In the genomic region with DNA sequence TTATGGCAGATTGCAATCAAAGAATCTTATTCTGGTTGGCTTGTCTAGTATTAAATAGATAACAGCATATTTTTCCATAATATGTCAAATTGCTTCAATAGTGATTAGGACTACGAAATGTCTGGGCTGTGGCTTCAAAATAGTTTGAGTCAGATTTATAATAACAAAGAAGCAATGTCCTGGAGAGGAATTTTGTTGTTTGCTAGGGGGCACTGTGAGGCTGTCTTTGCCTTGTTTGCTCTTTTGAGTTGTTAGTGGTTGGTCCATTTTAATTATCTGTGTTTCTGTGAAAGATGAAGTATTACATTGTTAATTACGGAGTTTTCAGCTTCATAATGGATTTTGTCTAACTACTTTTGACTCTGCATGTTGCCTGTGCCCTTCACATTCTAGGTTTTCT, we compare ENCODE assay signal across 13 cellular contexts.
DNase-seq lines count a peak whose midpoint lies in the region; TF ChIP-seq lines count a peak whose summit lies in the region.
"Had no signal": no experiment of that assay in that cellular context is flagged by ENCODE, and none has a peak within 500 bp of the region (broad histone marks: within the 10 kb centered on the region; RNA-seq: fewer than 3 reads in every experiment).

No MANE protein-coding gene starts in this region.

- H3K4me3 ChIP-seq in AG09309 (ENCODE audit: control insufficient read depth, low read depth, low read length) (no peak overlapping the region), mammary epithelial cell (replicated peaks in 1 of 3; ENCODE audit: insufficient read depth in 1 of 3, low read depth in 2 of 3, low read length in 3 of 3) (no peak overlapping the region), Karpas-422 (ENCODE audit: low read length) (no peak overlapping the region)
- no peak overlapping the region for H3K4me3 ChIP-seq in Jurkat, Clone E6-1 (ENCODE audit: low read length)
- H3K4me3 ChIP-seq: esophagus muscularis mucosa, transverse colon had no signal

- H3K4me2 ChIP-seq in mammary epithelial cell (ENCODE audit: insufficient read depth, low read depth, low read length) (no peak overlapping the region), Karpas-422 (ENCODE audit: low read depth, low read length, poor library complexity, severe bottlenecking) (no peak overlapping the region)

- H3K27me3 ChIP-seq in mammary epithelial cell (ENCODE audit: insufficient read depth, low read length) (no peaks in the 10 kb centered on the region), Karpas-422 (ENCODE audit: low read length) (no peaks in the 10 kb centered on the region)
- H3K27me3 ChIP-seq: esophagus muscularis mucosa, transverse colon had no signal

- H3K9me3 ChIP-seq in mammary epithelial cell (replicated peaks; ENCODE audit: insufficient read depth, low read length) (no peaks in the 10 kb centered on the region), Karpas-422 (ENCODE audit: low read length) (peaks cover 8% of the 10 kb centered on the region)
- H3K9me3 ChIP-seq: esophagus muscularis mucosa had no signal

- no TSS peak for BruUV-seq in mammary epithelial cell (replicated peaks; lab: Mats Ljungman, UMichigan)

- dilution Hi-C loops in mammary epithelial cell (cut with HindIII; ENCODE audit: low sequenced_read_pairs), result no loop called here

- H3K27ac ChIP-seq in mammary epithelial cell (ENCODE audit: insufficient read depth, low read depth, low read length) (no peak overlapping the region), Karpas-422 (ENCODE audit: low read length) (no peak overlapping the region)
- H3K27ac ChIP-seq: esophagus muscularis mucosa, transverse colon had no signal

- H3K9ac ChIP-seq in mammary epithelial cell (ENCODE audit: insufficient read depth, low read length) (no peak overlapping the region), Karpas-422 (ENCODE audit: low read length) (no peak overlapping the region)

- CTCF ChIA-PET in mammary epithelial cell (lab: Charles Lee; ENCODE audit: low non-redundant PET), result no interaction called here

- H3K79me2 ChIP-seq in mammary epithelial cell (ENCODE audit: insufficient read depth, low read length), result no peaks in the 10 kb centered on the region
- H3K79me2 ChIP-seq in Karpas-422 (ENCODE audit: low read length), result no peaks in the 10 kb centered on the region

- H3K9me2 ChIP-seq in Karpas-422 (replicated peaks; ENCODE audit: insufficient read depth, low read length), result no peaks in the 10 kb centered on the region

- peak; percentile 26 for TF ChIP-seq CTCF in AG09309 (IDR thresholded peaks at IDR 0.05; ENCODE audit: control insufficient read depth, insufficient read depth, low read depth, low read length, missing control alignments)
- TF ChIP-seq CTCF in mammary epithelial cell (conservative IDR thresholded peaks at IDR 0.05 in 1 of 2, IDR thresholded peaks at IDR 0.05 in 1 of 2; ENCODE audit: extremely low read depth in 1 of 2, insufficient read depth in 1 of 2, low read depth in 1 of 2, low read length in 2 of 2), result peak; percentile 23 to 43

- DNase-seq in AG09309 (ENCODE audit: low read depth) (no peak), mammary epithelial cell (peak; percentile 13), medulla oblongata (ENCODE audit: extremely low spot score) (peak; percentile 50), Karpas-422 (no peak), GM19240 (ENCODE audit: insufficient read length, low spot score) (no peak)
- DNase-seq in Jurkat, Clone E6-1 (ENCODE audit: low read depth, low spot score), result peak; percentile 3
- no peak for DNase-seq in stimulated activated CD4-positive, alpha-beta T cell treated with anti-CD3 and anti-CD28 coated beads, Interleukin-12 subunit alpha, Interleukin-12 subunit beta, amount 100 ng/mL, for 4 hours
- DNase-seq in stimulated activated CD4-positive, alpha-beta T cell treated with anti-CD3 and anti-CD28 coated beads, Interleukin-2, amount 100 ng/mL, for 24 hours, result no peak
- DNase-seq: activated CD4-positive, alpha-beta T cell treated with anti-CD3 and anti-CD28 coated beads for 1 hour; DMS79; stimulated activated CD4-positive, alpha-beta T cell treated with anti-CD3 and anti-CD28 coated beads, Interleukin-2, amount 100 ng/mL, for 48 hours; transverse colon had no signal

- WGBS in mammary epithelial cell (ENCODE audit: low coverage, missing lambda C conversion rate), result 40% methylated on average over 2 of the region's 2 CpGs

- in situ Hi-C loops in mammary epithelial cell (cut with MboI; ENCODE audit: low sequenced_read_pairs in 2 of 2), result no loop called here

- no peaks in the 10 kb centered on the region for H3K4me1 ChIP-seq in mammary epithelial cell (ENCODE audit: insufficient read depth, low read length)
- H3K4me1 ChIP-seq in Karpas-422 (ENCODE audit: low read length), result no peaks in the 10 kb centered on the region
- H3K4me1 ChIP-seq: esophagus muscularis mucosa, transverse colon had no signal

- H4K20me1 ChIP-seq in mammary epithelial cell (ENCODE audit: insufficient read depth, low read length) (no peaks in the 10 kb centered on the region), Karpas-422 (ENCODE audit: insufficient read depth, low read depth, low read length) (no peaks in the 10 kb centered on the region)

- H2AFZ ChIP-seq in mammary epithelial cell (ENCODE audit: low read depth, low read length) (no peak overlapping the region), Karpas-422 (ENCODE audit: low read length) (no peak overlapping the region)

- intact Hi-C loops in mammary epithelial cell (cut with micrococcal nuclease), result loop anchor here (2.0 to 10.0 kb wide), 2 partner anchors 223 to 599 kb away; no protein-coding TSS in a partner anchor

- H3K36me3 ChIP-seq in mammary epithelial cell (ENCODE audit: insufficient read depth, low read length) (no peaks in the 10 kb centered on the region), Karpas-422 (ENCODE audit: insufficient read depth, low read length) (no peaks in the 10 kb centered on the region)
- H3K36me3 ChIP-seq: esophagus muscularis mucosa, transverse colon had no signal

Comparison
In these comparisons a context has a peak if more than half of its experiments do, and no peak if none do; other contexts are left out.
1. DNase-seq: peak in Jurkat, Clone E6-1 (single experiment), mammary epithelial cell (single experiment) and medulla oblongata (single experiment); none in AG09309 (single experiment), Karpas-422 (single experiment), stimulated activated CD4-positive, alpha-beta T cell treated with anti-CD3 and anti-CD28 coated beads, Interleukin-12 subunit alpha, Interleukin-12 subunit beta, amount 100 ng/mL, for 4 hours (single experiment), GM19240 (single experiment) and stimulated activated CD4-positive, alpha-beta T cell treated with anti-CD3 and anti-CD28 coated beads, Interleukin-2, amount 100 ng/mL, for 24 hours (0 of 2).